ENCODE assay signal across 8 cellular contexts in genomic region chr5:149439899-149440655, GRCh38.
DNase-seq lines count a peak whose midpoint lies in the region; ATAC-seq, FAIRE-seq and TF ChIP-seq lines count a peak whose summit lies in the region.

No MANE protein-coding gene starts in this region.

- DNase-seq in A549 (ENCODE audit: low read depth in 1 of 2, low spot score in 1 of 2) (peak; percentile 95 to 96), GM23338 (ENCODE audit: low spot score) (peak; percentile 90), T1000 (lab: John Stamatoyannopoulos, UW) (peak; percentile 56), head of caudate nucleus (peak in 34 of 42 donors; percentile 16 to 83 (median 55)), T-helper 9 cell (no peak), SJCRH30 (no peak)

- 41% methylated on average over 9 of the region's 10 CpGs for WGBS in A549 (ENCODE audit: missing lambda C conversion rate)

- intact Hi-C loops in head of caudate nucleus (cut with DNase I): loop anchor here (5.0 kb wide), 1 partner anchor 122 kb away; no protein-coding TSS in a partner anchor

- H3K27ac ChIP-seq in A549 (peak overlapping the region; percentile 67 to 83), GM23338 (ENCODE audit: low read depth) (no peak overlapping the region), SJCRH30 (no peak overlapping the region)

- no peaks in the 10 kb centered on the region for H3K9me2 ChIP-seq in GM23338 (ENCODE audit: insufficient read depth)

- TF ChIP-seq POLR2A in A549 (IDR thresholded peaks at IDR 0.05; ENCODE audit: low read length): no peak

- peaks cover 4% of the 10 kb centered on the region; the same call in 1 of the 3 replicates for H3K9me3 Mint-ChIP-seq in GM23338

- H3K4me2 ChIP-seq in A549 (peak overlapping the region; percentile 51), GM23338 (no peak overlapping the region)

- TF ChIP-seq CTCF in A549 (IDR thresholded peaks at IDR 0.05): peak; percentile 42
- TF ChIP-seq CTCF in GM23338 (conservative IDR thresholded peaks at IDR 0.05; ENCODE audit: low read depth in 2 of 2): peak; percentile 59 to 70

- peak overlapping the region; percentile 61 for H2AFZ ChIP-seq in GM23338

- no peak overlapping the region for H3K4me3 ChIP-seq in A549
- no peak overlapping the region for H3K4me3 ChIP-seq in GM23338
- no peak overlapping the region for H3K4me3 ChIP-seq in SJCRH30

- no peaks in the 10 kb centered on the region for H3K36me3 ChIP-seq in GM23338 (ENCODE audit: insufficient read depth)
- no peaks in the 10 kb centered on the region for H3K36me3 ChIP-seq in SJCRH30

- H3K36me3 Mint-ChIP-seq in GM23338 (ENCODE audit: low read depth): no peaks in the 10 kb centered on the region

- H3K27me3 Mint-ChIP-seq in GM23338 (ENCODE audit: insufficient read depth, low read depth, poor library complexity): peaks cover 6% of the 10 kb centered on the region

- no peaks in the 10 kb centered on the region for H3K27me3 ChIP-seq in GM23338 (ENCODE audit: insufficient read depth)
- peaks cover 6% of the 10 kb centered on the region; the same call in 1 of the 2 replicates for H3K27me3 ChIP-seq in SJCRH30

- H3F3A ChIP-seq in GM23338 (replicated peaks; ENCODE audit: low read depth): no peaks in the 10 kb centered on the region

- no peaks in the 10 kb centered on the region for H3K79me2 ChIP-seq in GM23338 (replicated peaks; ENCODE audit: insufficient read depth)

- H3K4me1 ChIP-seq in A549: peaks cover 28% of the 10 kb centered on the region
- peaks cover 14% of the 10 kb centered on the region for H3K4me1 ChIP-seq in GM23338 (ENCODE audit: insufficient read depth)
- H3K4me1 ChIP-seq in SJCRH30: peaks cover 6% of the 10 kb centered on the region; the same call in 1 of the 2 replicates

- H4K20me1 ChIP-seq in GM23338 (replicated peaks; ENCODE audit: insufficient read depth): no peaks in the 10 kb centered on the region

- H3K9me3 ChIP-seq in A549: no peaks in the 10 kb centered on the region
- no peaks in the 10 kb centered on the region for H3K9me3 ChIP-seq in SJCRH30 (replicated peaks)

- CTCF ChIA-PET in A549 (lab: Yijun Ruan, JAX): interaction anchor here (0.8 to 52.1 kb wide), 21 partner anchors 8 to 188 kb away, joined by 3 to 1709 read pairs (median 6); partner anchors contain the start of genes CSNK1A1, IL17B and PCYOX1L

- ATAC-seq in A549 (peak; percentile 90), GM23338 (peak; percentile 74), GM21786 (IDR thresholded peaks at IDR 0.05; ENCODE audit: unreplicated experiment) (no peak), GM18511 (IDR thresholded peaks at IDR 0.05; ENCODE audit: unreplicated experiment) (no peak)

- TF ChIP-seq RAD21 in A549 (conservative IDR thresholded peaks at IDR 0.05 in 1 of 2, IDR thresholded peaks at IDR 0.05 in 1 of 2): peak in 1 of 2 experiments; percentile 46; a peak in 3 of 5 replicates

- H3K27ac Mint-ChIP-seq in GM23338: peak overlapping the region; percentile 92

- H3K4me1 Mint-ChIP-seq in GM23338: peaks cover 32% of the 10 kb centered on the region

- TF ChIP-seq EP300 in A549 (IDR thresholded peaks at IDR 0.05): no peak

- POLR2A ChIA-PET in A549 (lab: Yijun Ruan, JAX): interaction anchor here (0.5 to 3.7 kb wide), 3 partner anchors 28 to 111 kb away, joined by 3 to 17 read pairs (median 5); partner anchors contain the start of gene CSNK1A1

- no peak overlapping the region; the same call in 2 of the 3 replicates for H3K4me3 Mint-ChIP-seq in GM23338

- FAIRE-seq in A549 (lab: Jason Lieb, UNC): no peak

TF ChIP-seq in A549, 52 proteins besides CTCF, POLR2A, EP300 and RAD21 (continues in another document):
- TF ChIP-seq ZC3H11A (IDR thresholded peaks at IDR 0.05) (no peak), PHF8 (IDR thresholded peaks at IDR 0.05; ENCODE audit: borderline replicate concordance, low read depth) (no peak), RFX5 (IDR thresholded peaks at IDR 0.05) (no peak), ESRRA (IDR thresholded peaks at IDR 0.05; ENCODE audit: borderline replicate concordance, low read length) (no peak), SREBF2 (IDR thresholded peaks at IDR 0.05) (no peak), PBX3 (IDR thresholded peaks at IDR 0.05) (no peak), MAZ (IDR thresholded peaks at IDR 0.05; ENCODE audit: borderline replicate concordance, low read depth, low read length) (0 out of 2 replicates have a peak, but pooled peaks have one; percentile 50), POLR2AphosphoS2 (conservative IDR thresholded peaks at IDR 0.05; ENCODE audit: low read length) (no peak), HOXA7 (CRISPR knock-in tag; IDR thresholded peaks at IDR 0.05) (no peak), TP53 (CRISPR knock-in tag; IDR thresholded peaks at IDR 0.05) (no peak), ZSCAN20 (CRISPR knock-in tag; IDR thresholded peaks at IDR 0.05) (no peak), JUNB (IDR thresholded peaks at IDR 0.05) (no peak), HOXB13 (CRISPR knock-in tag; IDR thresholded peaks at IDR 0.05; ENCODE audit: low read depth) (no peak), SMC3 (IDR thresholded peaks at IDR 0.05) (peak; percentile 28; the same call in 1 of the 3 replicates), MYC (IDR thresholded peaks at IDR 0.05; ENCODE audit: borderline replicate concordance, low read length) (peak; percentile 49; the same call in 1 of the 2 replicates), NR3C1 (IDR thresholded peaks at IDR 0.05) (no peak), GATA3 (IDR thresholded peaks at IDR 0.05; ENCODE audit: borderline replicate concordance) (no peak), RNF2 (IDR thresholded peaks at IDR 0.05; ENCODE audit: borderline replicate concordance, low read depth) (no peak), ZNF302 (CRISPR knock-in tag; IDR thresholded peaks at IDR 0.05) (no peak), FOSL2 (IDR thresholded peaks at IDR 0.05) (no peak), FOSL2 (CRISPR knock-in tag; IDR thresholded peaks at IDR 0.05) (no peak; the same call in 1 of the 2 replicates), CBX2 (IDR thresholded peaks at IDR 0.05; ENCODE audit: borderline replicate concordance, low read depth) (no peak), NFE2L2 (conservative IDR thresholded peaks at IDR 0.05; ENCODE audit: low read length) (0 out of 2 replicates have a peak, but pooled peaks have one; percentile 38), CHD2 (IDR thresholded peaks at IDR 0.05; ENCODE audit: low read length, partially characterized antibody) (no peak), KDM5A (IDR thresholded peaks at IDR 0.05) (no peak)

TF ChIP-seq in GM23338, 12 proteins besides CTCF, POLR2A, EP300 and RAD21:
- TF ChIP-seq ZNF331 (CRISPR knock-in tag; IDR thresholded peaks at IDR 0.05; ENCODE audit: low read depth) (no peak), CREB1 (CRISPR knock-in tag; IDR thresholded peaks at IDR 0.05; ENCODE audit: low read depth) (peak; percentile 26; the same call in 1 of the 2 replicates)

Comparison
In these comparisons a context has a peak if more than half of its experiments do, and no peak if none do; other contexts are left out.
1. ATAC-seq: peak in A549 (2 of 2) and GM23338 (single experiment); none in GM21786 (single experiment) and GM18511 (single experiment).
2. DNase-seq: peak in A549 (2 of 2), GM23338 (single experiment), T1000 (single experiment) and head of caudate nucleus (34 of 42); none in T-helper 9 cell (single experiment) and SJCRH30 (0 of 2).
3. H3K27ac ChIP-seq: peak in A549 (2 of 2); none in GM23338 (single experiment) and SJCRH30 (single experiment).